In genomic region chrX:154411322-154411980, GRCh38 we compare ENCODE assay signal across 8 cellular contexts. TPM values are rescaled to one million over a fixed set of nuclear protein-coding genes. Genes with fewer than 3 reads are reported as not detected.
DNase-seq lines count a peak whose midpoint lies in the region; ATAC-seq and TF ChIP-seq lines count a peak whose summit lies in the region.

Gene TAFAZZIN (plus strand): TSS chrX:154411539. CDS start chrX:154411844, 305 bp downstream.

- BruUV-seq in IMR-90 (replicated peaks; lab: Mats Ljungman, UMichigan): no TSS peak

- peak within 1 kb of the TSS; percentile 82 for H3K4me2 ChIP-seq in IMR-90 (ENCODE audit: low read depth, low read length)
- peak within 1 kb of the TSS; percentile 62 for H3K4me2 ChIP-seq in neuronal stem cell (ENCODE audit: insufficient read depth, low read length, poor library complexity, severe bottlenecking)

- H2AK5ac ChIP-seq in IMR-90 (ENCODE audit: low read depth, low read length) (peak within 1 kb of the TSS; percentile 91), neuronal stem cell (ENCODE audit: low read depth, low read length) (no peak within 1 kb of the TSS)

- no peak for TF ChIP-seq EP300 in gastroesophageal sphincter (IDR thresholded peaks at IDR 0.05)

- peaks cover 4% of the 10 kb centered on the region for H3K4me1 ChIP-seq in IMR-90 (ENCODE audit: control insufficient read depth, insufficient read depth, low read length)
- peaks cover 4% of the 10 kb centered on the region; the same call in 1 of the 2 replicates for H3K4me1 ChIP-seq in SJCRH30
- peaks cover 0 to 16% (median 3%) of the 10 kb centered on the region in 3 donors for H3K4me1 ChIP-seq in gastroesophageal sphincter
- H3K4me1 ChIP-seq in neuronal stem cell (ENCODE audit: control insufficient read depth in 2 of 2, insufficient read depth in 1 of 2, low read depth in 1 of 2, low read length in 2 of 2): peaks cover 0 to 9% of the 10 kb centered on the region in 2 donors
- peaks cover 0 to 7% of the 10 kb centered on the region in 2 donors for H3K4me1 ChIP-seq in thyroid gland

- H3K36me3 Mint-ChIP-seq in activated naive CD4-positive, alpha-beta T cell treated with anti-CD3 and anti-CD28 coated beads for 36 hours (ENCODE audit: low read depth): peaks cover 8% of the 10 kb centered on the region

- peak within 1 kb of the TSS; percentile 91 for H3K4me3 Mint-ChIP-seq in activated naive CD4-positive, alpha-beta T cell treated with anti-CD3 and anti-CD28 coated beads for 36 hours

- CTCF ChIA-PET in IMR-90 (lab: Yijun Ruan, JAX): interaction anchor here (0.9 kb wide), 1 partner anchor 14 kb away, joined by 3 read pairs; no protein-coding TSS in a partner anchor
- CTCF ChIA-PET in activated naive CD4-positive, alpha-beta T cell treated with anti-CD3 and anti-CD28 coated beads for 36 hours (lab: Charles Lee): interaction anchor here (0.6 to 2.8 kb wide), 3 partner anchors 13 to 36 kb away, joined by 3 to 17 read pairs (median 4); partner anchors contain the start of gene RPL10

- H3K36me3 ChIP-seq in IMR-90 (ENCODE audit: control insufficient read depth, insufficient read depth, low read length) (peaks cover 5% of the 10 kb centered on the region), SJCRH30 (no peaks in the 10 kb centered on the region), gastroesophageal sphincter (peaks cover 0 to 17% of the 10 kb centered on the region in 2 donors), neuronal stem cell (replicated peaks in 1 of 2; ENCODE audit: control insufficient read depth in 2 of 2, insufficient read depth in 2 of 2, low read length in 2 of 2) (peaks cover 7 to 17% of the 10 kb centered on the region in 2 donors), thyroid gland (no peaks in the 10 kb centered on the region)

- peak within 1 kb of the TSS; percentile 80 for H2AK9ac ChIP-seq in IMR-90 (replicated peaks; ENCODE audit: low read depth, low read length, poor library complexity)

- H3K4me1 Mint-ChIP-seq in activated naive CD4-positive, alpha-beta T cell treated with anti-CD3 and anti-CD28 coated beads for 36 hours (ENCODE audit: low read depth): peaks cover 13% of the 10 kb centered on the region

- H3K27me3 ChIP-seq in IMR-90 (ENCODE audit: control insufficient read depth, insufficient read depth, low read length) (no peaks in the 10 kb centered on the region), SJCRH30 (no peaks in the 10 kb centered on the region), gastroesophageal sphincter (no peaks in the 10 kb centered on the region), neuronal stem cell (ENCODE audit: control insufficient read depth in 3 of 3, insufficient read depth in 3 of 3, low read depth in 1 of 3, low read length in 3 of 3) (no peaks in the 10 kb centered on the region), thyroid gland (no peaks in the 10 kb centered on the region)

- TF ChIP-seq CTCF in IMR-90 (conservative IDR thresholded peaks at IDR 0.05; ENCODE audit: low read depth, low read length): no peak
- TF ChIP-seq CTCF in gastroesophageal sphincter (IDR thresholded peaks at IDR 0.05): no peak
- TF ChIP-seq CTCF in thyroid gland (IDR thresholded peaks at IDR 0.05): no peak

- peaks cover 3% of the 10 kb centered on the region; the same call in 1 of the 2 replicates for H3K9me1 ChIP-seq in IMR-90 (ENCODE audit: insufficient read depth, low read length)

- H2BK20ac ChIP-seq in IMR-90 (ENCODE audit: low read depth, low read length): no peak within 1 kb of the TSS

- peak within 1 kb of the TSS; percentile 94 for H3K4me3 ChIP-seq in IMR-90 (ENCODE audit: insufficient read depth, low read depth, low read length)
- H3K4me3 ChIP-seq in SJCRH30: peak within 1 kb of the TSS; percentile 72
- peak within 1 kb of the TSS; percentile 81 to 85 for H3K4me3 ChIP-seq in gastroesophageal sphincter
- H3K4me3 ChIP-seq in neuronal stem cell (ENCODE audit: low read length in 2 of 2): peak within 1 kb of the TSS; percentile 61 to 93
- H3K4me3 ChIP-seq in thyroid gland (replicated peaks in 1 of 3): peak within 1 kb of the TSS; percentile 39 to 62 (median 51)

- peak within 1 kb of the TSS; percentile 85 for H4K5ac ChIP-seq in IMR-90 (ENCODE audit: low read depth, low read length)

- peaks cover 6 to 26% of the 10 kb centered on the region in 2 experiments; a peak in 3 of 4 replicates for H3K79me1 ChIP-seq in IMR-90 (ENCODE audit: low read depth in 1 of 2, low read length in 2 of 2)
- H3K79me1 ChIP-seq in neuronal stem cell (ENCODE audit: low read depth, low read length): no peaks in the 10 kb centered on the region

- H2BK120ac ChIP-seq in IMR-90 (ENCODE audit: low read depth, low read length): 0 out of 2 replicates have a peak within 1 kb of the TSS, but pooled peaks have one; percentile 75
- no peak within 1 kb of the TSS for H2BK120ac ChIP-seq in neuronal stem cell (ENCODE audit: low read depth, low read length)

- in situ Hi-C loops in IMR-90 (cut with MboI; ENCODE audit: low sequenced_read_pairs): no loop called here

- H3K4ac ChIP-seq in IMR-90 (ENCODE audit: low read depth, low read length): peak within 1 kb of the TSS; percentile 98
- no peak within 1 kb of the TSS for H3K4ac ChIP-seq in neuronal stem cell (ENCODE audit: low read length)

- H3K23ac ChIP-seq in IMR-90 (ENCODE audit: low read depth, low read length) (peak within 1 kb of the TSS; percentile 99), neuronal stem cell (ENCODE audit: low read depth, low read length, poor library complexity) (peak within 1 kb of the TSS; percentile 55)

- H3K9me3 ChIP-seq in IMR-90 (ENCODE audit: control insufficient read depth, insufficient read depth, low read length): no peaks in the 10 kb centered on the region
- H3K9me3 ChIP-seq in SJCRH30 (replicated peaks): no peaks in the 10 kb centered on the region
- H3K9me3 ChIP-seq in gastroesophageal sphincter: no peaks in the 10 kb centered on the region
- H3K9me3 ChIP-seq in neuronal stem cell (replicated peaks in 1 of 2; ENCODE audit: control insufficient read depth in 2 of 2, insufficient read depth in 1 of 2, low read depth in 1 of 2, low read length in 2 of 2): no peaks in the 10 kb centered on the region
- no peaks in the 10 kb centered on the region for H3K9me3 ChIP-seq in thyroid gland

- H4K8ac ChIP-seq in IMR-90 (ENCODE audit: low read depth in 2 of 2, low read length in 2 of 2): peak within 1 kb of the TSS; percentile 87 to 98
- H4K8ac ChIP-seq in neuronal stem cell (ENCODE audit: low read depth, low read length): no peak within 1 kb of the TSS

- H3K18ac ChIP-seq in IMR-90 (ENCODE audit: low read depth, low read length): peak within 1 kb of the TSS; percentile 79
- peak within 1 kb of the TSS; percentile 92 for H3K18ac ChIP-seq in neuronal stem cell (ENCODE audit: low read length)

- peak within 1 kb of the TSS; percentile 87 for H4K91ac ChIP-seq in IMR-90 (ENCODE audit: insufficient read depth, low read depth, low read length)
- no peak within 1 kb of the TSS for H4K91ac ChIP-seq in neuronal stem cell (ENCODE audit: low read depth, low read length, poor library complexity)

- H2AFZ ChIP-seq in IMR-90 (replicated peaks; ENCODE audit: low read length, poor library complexity) (peak within 1 kb of the TSS; percentile 95), neuronal stem cell (ENCODE audit: low read length) (peak within 1 kb of the TSS; percentile 80)

- peak within 1 kb of the TSS; percentile 82 for H3K56ac ChIP-seq in IMR-90 (ENCODE audit: extremely low read depth, insufficient read depth, low read length)

- peak; percentile 65 for ATAC-seq in GM19324 (IDR thresholded peaks at IDR 0.05; ENCODE audit: low FRiP score, unreplicated experiment)
- peak; percentile 73 for ATAC-seq in IMR-90 (ENCODE audit: low read depth)
- peak; percentile 76 for ATAC-seq in gastroesophageal sphincter

- no peaks in the 10 kb centered on the region for H4K20me1 ChIP-seq in IMR-90 (ENCODE audit: insufficient read depth, low read length)

- H2BK5ac ChIP-seq in IMR-90 (ENCODE audit: low read depth, low read length, poor library complexity, severe bottlenecking): peak within 1 kb of the TSS; percentile 86
- no peak within 1 kb of the TSS for H2BK5ac ChIP-seq in neuronal stem cell (ENCODE audit: low read length)

- peak within 1 kb of the TSS; percentile 87 for H3K27ac ChIP-seq in IMR-90 (ENCODE audit: insufficient read depth, low read length)
- peak within 1 kb of the TSS; percentile 81 for H3K27ac ChIP-seq in SJCRH30
- peak within 1 kb of the TSS; percentile 85 to 94 (median 93) for H3K27ac ChIP-seq in gastroesophageal sphincter
- peak within 1 kb of the TSS; percentile 76 for H3K27ac ChIP-seq in neuronal stem cell (replicated peaks; ENCODE audit: low read length)
- H3K27ac ChIP-seq in thyroid gland: peak within 1 kb of the TSS; percentile 89 to 95 (median 94)

- peak in 9 of 14 donors; percentile 16 to 68 (median 34) for DNase-seq in C1 segment of cervical spinal cord (lab: John Stamatoyannopoulos, UW)
- DNase-seq in IMR-90: peak; percentile 52
- DNase-seq in SJCRH30: peak; percentile 62 to 68
- peak; percentile 82 for DNase-seq in activated naive CD4-positive, alpha-beta T cell treated with anti-CD3 and anti-CD28 coated beads for 36 hours
- peak; percentile 49 for DNase-seq in neuronal stem cell (ENCODE audit: low spot score)
- peak; percentile 71 to 72 for DNase-seq in thyroid gland

- no peak within 1 kb of the TSS for H2BK12ac ChIP-seq in neuronal stem cell (ENCODE audit: low read length)

- intact Hi-C loops in IMR-90 (cut with micrococcal nuclease) (loop anchor here (5.0 kb wide), 1 partner anchor 121 kb away; no protein-coding TSS in a partner anchor), thyroid gland (cut with DNase I) (no loop called here)
- intact Hi-C loops in activated naive CD4-positive, alpha-beta T cell treated with anti-CD3 and anti-CD28 coated beads for 36 hours (cut with micrococcal nuclease): loop anchor here (1.0 kb wide), 2 partner anchors 13 to 17 kb away; partner anchors contain the start of genes ATP6AP1 and RPL10

- no peak for TF ChIP-seq RAD21 in IMR-90 (IDR thresholded peaks at IDR 0.05; ENCODE audit: low read length)

- peak within 1 kb of the TSS; percentile 86 for H3K9ac ChIP-seq in IMR-90 (ENCODE audit: low read depth, low read length)
- peak within 1 kb of the TSS; percentile 88 for H3K9ac ChIP-seq in neuronal stem cell (ENCODE audit: low read depth, low read length, poor library complexity)

- no peaks in the 10 kb centered on the region for H3K27me3 Mint-ChIP-seq in activated naive CD4-positive, alpha-beta T cell treated with anti-CD3 and anti-CD28 coated beads for 36 hours (ENCODE audit: low read depth)

- no peaks in the 10 kb centered on the region for H3K9me3 Mint-ChIP-seq in activated naive CD4-positive, alpha-beta T cell treated with anti-CD3 and anti-CD28 coated beads for 36 hours

- no peak for TF ChIP-seq POLR2A in IMR-90 (IDR thresholded peaks at IDR 0.05; ENCODE audit: low read depth, low read length)
- peak; percentile 62 to 73 for TF ChIP-seq POLR2A in gastroesophageal sphincter (IDR thresholded peaks at IDR 0.05)
- peak in 1 of 2 donors; percentile 67 for TF ChIP-seq POLR2A in thyroid gland (IDR thresholded peaks at IDR 0.05)

- dilution Hi-C loops in IMR-90 (cut with HindIII; ENCODE audit: low sequenced_read_pairs, unreplicated experiment): no loop called here

- POLR2A ChIA-PET in IMR-90 (lab: Charles Lee; ENCODE audit: unreplicated experiment): no interaction called here

- 46% methylated on average over 42 of the region's 72 CpGs; no CpG with 5 or more reads in 1 of the 2 experiments for WGBS in IMR-90 (ENCODE audit: extremely low coverage in 2 of 2, insufficient read length in 1 of 2), 2 experiments
- WGBS in gastroesophageal sphincter (ENCODE audit: low coverage in 1 of 2), 2 donors: no CpG with 5 or more reads among the region's 72 CpGs
- no CpG with 5 or more reads among the region's 72 CpGs for WGBS in neuronal stem cell (ENCODE audit: extremely low coverage in 2 of 2, insufficient read length in 2 of 2, insufficient replicate concordance in 1 of 2), 2 donors
- WGBS in thyroid gland, 2 donors: no CpG with 5 or more reads among the region's 72 CpGs

- H3K27ac Mint-ChIP-seq in activated naive CD4-positive, alpha-beta T cell treated with anti-CD3 and anti-CD28 coated beads for 36 hours: peak within 1 kb of the TSS; percentile 94

- peak within 1 kb of the TSS; percentile 93 for H3K14ac ChIP-seq in IMR-90 (replicated peaks; ENCODE audit: low read depth, low read length)
- H3K14ac ChIP-seq in neuronal stem cell (ENCODE audit: low read length): no peak within 1 kb of the TSS

- no peak within 1 kb of the TSS for H2BK15ac ChIP-seq in IMR-90 (ENCODE audit: low read depth, low read length)
- no peak within 1 kb of the TSS for H2BK15ac ChIP-seq in neuronal stem cell (ENCODE audit: low read length)

RNA-seq across cellular contexts. Expression of gene TAFAZZIN, which starts in this region (rescaled TPM):
- total RNA-seq in IMR-90 (2012; rRNA removed) (4.4 and 4.8 TPM in 2 replicates), gastroesophageal sphincter (10 to 100 TPM; 11.7 to 54.5 (median 24.4) TPM), thyroid gland (10 to 100 TPM; 41.1 to 75.9 (median 59.0) TPM)
- 24.4 and 26.6 TPM in 2 replicates for polyA plus RNA-seq in IMR-90 (2012; rRNA removed)
- polyA plus RNA-seq in IMR-90 (2012; cell fraction: cytosol; rRNA removed): 11.7 and 12.2 TPM in 2 replicates
- 146 and 212 TPM in 2 replicates for polyA plus RNA-seq in IMR-90 (2012; cell fraction: nucleus; rRNA removed; ENCODE audit: low replicate concordance)
- 8.1 and 12.1 TPM in 2 replicates for total RNA-seq in SJCRH30 (2014; rRNA removed; shearing (Covaris generic))
- 10 to 100 TPM; 63.7 to 66.5 TPM for total RNA-seq in activated naive CD4-positive, alpha-beta T cell treated with anti-CD3 and anti-CD28 coated beads for 36 hours
- polyA plus RNA-seq in neuronal stem cell (2013, experiment 1 of 2): 26.7 TPM
- 28.2 TPM for polyA plus RNA-seq in neuronal stem cell (2013, experiment 2 of 2)

Comparison
In these comparisons a context has a peak if more than half of its experiments do, and no peak if none do; other contexts are left out.
1. Peak in every context shown above with its lines: DNase-seq, ATAC-seq, H3K4me3 ChIP-seq and H3K27ac ChIP-seq.